ENCODE assay signal across 12 cellular contexts in the genomic region with DNA sequence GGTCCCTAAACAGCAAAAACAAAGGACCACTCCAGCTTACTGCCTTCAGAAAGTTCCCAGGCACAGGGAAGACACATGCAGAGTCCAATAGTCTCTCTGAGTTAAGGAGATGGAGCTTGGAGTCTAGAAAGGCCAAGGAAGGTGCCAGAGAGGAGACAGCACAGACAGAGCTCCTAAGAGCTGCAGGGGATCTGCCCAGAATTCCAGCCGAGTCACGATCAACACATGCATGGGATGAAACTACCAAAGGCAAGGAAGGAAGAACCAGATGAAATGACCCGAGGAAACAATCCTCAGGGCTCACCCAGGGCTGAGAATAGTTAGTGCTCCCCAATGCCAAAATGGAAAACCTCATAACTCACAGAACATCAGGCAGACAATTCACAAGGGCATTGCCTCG. TPM values are rescaled to one million over a fixed set of nuclear protein-coding genes. Genes with fewer than 3 reads are reported as not detected.
A peak's percentile ranks its signal among the peaks of the same experiment; 100 is the strongest.
DNase-seq lines count a peak whose midpoint lies in the region; ATAC-seq and TF ChIP-seq lines count a peak whose summit lies in the region.
"Had no signal": no experiment of that assay in that cellular context is flagged by ENCODE, and none has a peak within 500 bp of the region (broad histone marks: within the 10 kb centered on the region; RNA-seq: fewer than 3 reads in every experiment).

No MANE protein-coding gene starts in this region.

- peaks cover 10% of the 10 kb centered on the region for H3K4me1 Mint-ChIP-seq in GM23338
- no peaks in the 10 kb centered on the region for H3K4me1 Mint-ChIP-seq in stimulated activated memory B cell treated with anti-CD40 and anti-IgM and Interleukin-4, amounts not matched to agents 10 μg/mL and 1 μg/mL and 100 μg/mL, for 72 hours
- no peaks in the 10 kb centered on the region for H3K4me1 Mint-ChIP-seq in activated CD4-positive, alpha-beta memory T cell treated with anti-CD3 and anti-CD28 coated beads, Interleukin-2, amount 10 ng/mL, durations not matched to agents 7 days and 5 days

- H3K79me2 ChIP-seq in GM23338 (replicated peaks; ENCODE audit: insufficient read depth) = no peaks in the 10 kb centered on the region
- no peaks in the 10 kb centered on the region for H3K79me2 ChIP-seq in Karpas-422 (ENCODE audit: low read length)

- DNase-seq in GM23338 (ENCODE audit: low spot score) (no peak), Karpas-422 (peak; percentile 33), fibroblast of peridontal ligament (ENCODE audit: extremely low read depth) (peak; percentile 7), NCI-H345 treated with DMSO at 0.1 percent for 48 hours (lab: John Stamatoyannopoulos, UW; ENCODE audit: unreplicated experiment) (no peak)
- no peak for DNase-seq in activated CD4-positive, alpha-beta memory T cell treated with anti-CD3 and anti-CD28 coated beads, Interleukin-2, amount 10 ng/mL, durations not matched to agents 7 days and 5 days
- DNase-seq: ACHN; CD4-positive, CD25-positive, alpha-beta regulatory T cell; DMS53 had no signal

- no peak overlapping the region for H2AFZ ChIP-seq in GM23338
- no peak overlapping the region for H2AFZ ChIP-seq in Karpas-422 (ENCODE audit: low read length)

- H3K9me3 ChIP-seq in Karpas-422 (ENCODE audit: low read length) = no peaks in the 10 kb centered on the region
- H3K9me3 ChIP-seq: BLaER1 treated with 17β-estradiol and CSF1 and Interleukin-3, amounts not matched to agents 10 nM and 100 nM had no signal

- H3K9ac ChIP-seq in Karpas-422 (ENCODE audit: low read length) = no peak overlapping the region
- H3K9ac ChIP-seq: BLaER1 treated with 17β-estradiol and CSF1 and Interleukin-3, amounts not matched to agents 10 nM and 100 nM had no signal

- H3K4me2 ChIP-seq in GM23338 (no peak overlapping the region), Karpas-422 (ENCODE audit: low read depth, low read length, poor library complexity, severe bottlenecking) (no peak overlapping the region)
- H3K4me2 ChIP-seq: BLaER1 treated with 17β-estradiol and CSF1 and Interleukin-3, amounts not matched to agents 10 nM and 100 nM had no signal

- POLR2A ChIA-PET in activated CD4-positive, alpha-beta memory T cell treated with anti-CD3 and anti-CD28 coated beads, Interleukin-2, amount 10 ng/mL, durations not matched to agents 7 days and 5 days (lab: Charles Lee) = no interaction called here

- peak overlapping the region; percentile 50 for H3K27ac Mint-ChIP-seq in GM23338
- H3K27ac Mint-ChIP-seq in stimulated activated memory B cell treated with anti-CD40 and anti-IgM and Interleukin-4, amounts not matched to agents 10 μg/mL and 1 μg/mL and 100 μg/mL, for 72 hours = peak overlapping the region; percentile 22
- H3K27ac Mint-ChIP-seq in activated CD4-positive, alpha-beta memory T cell treated with anti-CD3 and anti-CD28 coated beads, Interleukin-2, amount 10 ng/mL, durations not matched to agents 7 days and 5 days = no peak overlapping the region

- ATAC-seq in GM23338 (peak; percentile 59), HG03442 (IDR thresholded peaks at IDR 0.05; ENCODE audit: unreplicated experiment) (no peak)
- ATAC-seq in stimulated activated memory B cell treated with anti-CD40 and anti-IgM and Interleukin-4, amounts not matched to agents 10 μg/mL and 1 μg/mL and 100 μg/mL, for 72 hours = no peak
- ATAC-seq: GM12878 had no signal

- H3K9me2 ChIP-seq in GM23338 (ENCODE audit: insufficient read depth) (no peaks in the 10 kb centered on the region), Karpas-422 (replicated peaks; ENCODE audit: insufficient read depth, low read length) (no peaks in the 10 kb centered on the region)

- no peak overlapping the region for H3K4me3 ChIP-seq in GM23338
- H3K4me3 ChIP-seq in Karpas-422 (ENCODE audit: low read length) = no peak overlapping the region
- H3K4me3 ChIP-seq: BLaER1 treated with 17β-estradiol and CSF1 and Interleukin-3, amounts not matched to agents 10 nM and 100 nM; GM12878 had no signal

- CTCF ChIA-PET in activated CD4-positive, alpha-beta memory T cell treated with anti-CD3 and anti-CD28 coated beads, Interleukin-2, amount 10 ng/mL, durations not matched to agents 7 days and 5 days (lab: Charles Lee) = interaction anchor here (1.0 to 2.4 kb wide), 2 partner anchors 9 to 10 kb away, joined by 3 to 7 read pairs; no protein-coding TSS in a partner anchor

- no peaks in the 10 kb centered on the region for H3K36me3 ChIP-seq in GM23338 (ENCODE audit: insufficient read depth)
- H3K36me3 ChIP-seq in Karpas-422 (ENCODE audit: insufficient read depth, low read length) = no peaks in the 10 kb centered on the region

- peaks cover 8% of the 10 kb centered on the region; the same call in 2 of the 3 replicates for H3K36me3 Mint-ChIP-seq in GM23338 (ENCODE audit: low read depth)
- peaks cover 21% of the 10 kb centered on the region for H3K36me3 Mint-ChIP-seq in stimulated activated memory B cell treated with anti-CD40 and anti-IgM and Interleukin-4, amounts not matched to agents 10 μg/mL and 1 μg/mL and 100 μg/mL, for 72 hours
- peaks cover 26% of the 10 kb centered on the region for H3K36me3 Mint-ChIP-seq in activated CD4-positive, alpha-beta memory T cell treated with anti-CD3 and anti-CD28 coated beads, Interleukin-2, amount 10 ng/mL, durations not matched to agents 7 days and 5 days (ENCODE audit: low read depth)

- H3K4me3 Mint-ChIP-seq in GM23338 = no peak overlapping the region
- H3K4me3 Mint-ChIP-seq in stimulated activated memory B cell treated with anti-CD40 and anti-IgM and Interleukin-4, amounts not matched to agents 10 μg/mL and 1 μg/mL and 100 μg/mL, for 72 hours = no peak overlapping the region
- no peak overlapping the region for H3K4me3 Mint-ChIP-seq in activated CD4-positive, alpha-beta memory T cell treated with anti-CD3 and anti-CD28 coated beads, Interleukin-2, amount 10 ng/mL, durations not matched to agents 7 days and 5 days
- H3K4me3 Mint-ChIP-seq: CD4-positive, CD25-positive, alpha-beta regulatory T cell had no signal

- H4K20me1 ChIP-seq in GM23338 (replicated peaks; ENCODE audit: insufficient read depth) (no peaks in the 10 kb centered on the region), Karpas-422 (ENCODE audit: insufficient read depth, low read depth, low read length) (no peaks in the 10 kb centered on the region)
- H4K20me1 ChIP-seq: BLaER1 treated with 17β-estradiol and CSF1 and Interleukin-3, amounts not matched to agents 10 nM and 100 nM had no signal

- H3K27me3 Mint-ChIP-seq in GM23338 (ENCODE audit: insufficient read depth, low read depth, poor library complexity) = no peaks in the 10 kb centered on the region
- H3K27me3 Mint-ChIP-seq in stimulated activated memory B cell treated with anti-CD40 and anti-IgM and Interleukin-4, amounts not matched to agents 10 μg/mL and 1 μg/mL and 100 μg/mL, for 72 hours = no peaks in the 10 kb centered on the region
- no peaks in the 10 kb centered on the region for H3K27me3 Mint-ChIP-seq in activated CD4-positive, alpha-beta memory T cell treated with anti-CD3 and anti-CD28 coated beads, Interleukin-2, amount 10 ng/mL, durations not matched to agents 7 days and 5 days
- H3K27me3 Mint-ChIP-seq: CD4-positive, CD25-positive, alpha-beta regulatory T cell had no signal

- no peaks in the 10 kb centered on the region for H3K9me3 Mint-ChIP-seq in GM23338
- no peaks in the 10 kb centered on the region for H3K9me3 Mint-ChIP-seq in stimulated activated memory B cell treated with anti-CD40 and anti-IgM and Interleukin-4, amounts not matched to agents 10 μg/mL and 1 μg/mL and 100 μg/mL, for 72 hours
- H3K9me3 Mint-ChIP-seq in activated CD4-positive, alpha-beta memory T cell treated with anti-CD3 and anti-CD28 coated beads, Interleukin-2, amount 10 ng/mL, durations not matched to agents 7 days and 5 days = no peaks in the 10 kb centered on the region
- H3K9me3 Mint-ChIP-seq: CD4-positive, CD25-positive, alpha-beta regulatory T cell had no signal

- no peak for TF ChIP-seq CTCF in GM23338 (conservative IDR thresholded peaks at IDR 0.05; ENCODE audit: low read depth in 2 of 2)

- no peaks in the 10 kb centered on the region for H3K4me1 ChIP-seq in GM23338 (ENCODE audit: insufficient read depth)
- H3K4me1 ChIP-seq in Karpas-422 (ENCODE audit: low read length) = peaks cover 6% of the 10 kb centered on the region
- H3K4me1 ChIP-seq: BLaER1 treated with 17β-estradiol and CSF1 and Interleukin-3, amounts not matched to agents 10 nM and 100 nM had no signal

- H3K27ac ChIP-seq in GM23338 (ENCODE audit: low read depth) (no peak overlapping the region), Karpas-422 (ENCODE audit: low read length) (no peak overlapping the region)
- H3K27ac ChIP-seq: BLaER1 treated with 17β-estradiol and CSF1 and Interleukin-3, amounts not matched to agents 10 nM and 100 nM had no signal

- no peaks in the 10 kb centered on the region for H3K27me3 ChIP-seq in GM23338 (ENCODE audit: insufficient read depth)
- no peaks in the 10 kb centered on the region for H3K27me3 ChIP-seq in Karpas-422 (ENCODE audit: low read length)
- H3K27me3 ChIP-seq: BLaER1 treated with 17β-estradiol and CSF1 and Interleukin-3, amounts not matched to agents 10 nM and 100 nM had no signal

- H3F3A ChIP-seq in GM23338 (replicated peaks; ENCODE audit: low read depth) = no peaks in the 10 kb centered on the region

TF ChIP-seq in GM23338, 12 proteins besides CTCF, POLR2A, EP300 and RAD21 (continues in another document):
- TF ChIP-seq ZNF331 (CRISPR knock-in tag; IDR thresholded peaks at IDR 0.05; ENCODE audit: low read depth) = no peak

RNA-seq across cellular contexts. Expression of gene METTL4, which starts 15.4 kb away (rescaled TPM):
- 12.2 and 14.9 TPM in 2 replicates for total RNA-seq in GM23338 (2014; rRNA removed; shearing (Covaris generic))
- 9.4 and 11.9 TPM in 2 replicates for polyA plus RNA-seq in GM23338 (2016; fragmentation: Nextera tagmentation; extraction: Ambion mirVana)
- total RNA-seq in Karpas-422 (2014; rRNA removed; shearing (Covaris generic); ENCODE audit: low replicate concordance) = 6.4 and 15.8 TPM in 2 replicates
- 10 to 100 TPM; 22.1 to 23.7 TPM for total RNA-seq in activated CD4-positive, alpha-beta memory T cell treated with anti-CD3 and anti-CD28 coated beads, Interleukin-2, amount 10 ng/mL, durations not matched to agents 7 days and 5 days

RNA-seq across cellular contexts. Expression of gene NDC80, which starts 15.5 kb away (rescaled TPM):
- total RNA-seq in GM23338 (2014; rRNA removed; shearing (Covaris generic)) = 36.6 and 38.9 TPM in 2 replicates
- polyA plus RNA-seq in GM23338 (2016; fragmentation: Nextera tagmentation; extraction: Ambion mirVana) = 48.3 and 58.4 TPM in 2 replicates
- total RNA-seq in Karpas-422 (2014; rRNA removed; shearing (Covaris generic); ENCODE audit: low replicate concordance) = 25.4 and 48.5 TPM in 2 replicates
- total RNA-seq in activated CD4-positive, alpha-beta memory T cell treated with anti-CD3 and anti-CD28 coated beads, Interleukin-2, amount 10 ng/mL, durations not matched to agents 7 days and 5 days = 10 to 100 TPM; 78.0 to 78.9 TPM

Comparison
In these comparisons a context has a peak if more than half of its experiments do, and no peak if none do; other contexts are left out.
1. DNase-seq: peak in Karpas-422 (single experiment) and fibroblast of peridontal ligament (single experiment); none in GM23338 (single experiment), NCI-H345 treated with DMSO at 0.1 percent for 48 hours (single experiment) and activated CD4-positive, alpha-beta memory T cell treated with anti-CD3 and anti-CD28 coated beads, Interleukin-2, amount 10 ng/mL, durations not matched to agents 7 days and 5 days (single experiment).